Comparison of ENCODE assay signal across 20 cellular contexts in the genomic region with DNA sequence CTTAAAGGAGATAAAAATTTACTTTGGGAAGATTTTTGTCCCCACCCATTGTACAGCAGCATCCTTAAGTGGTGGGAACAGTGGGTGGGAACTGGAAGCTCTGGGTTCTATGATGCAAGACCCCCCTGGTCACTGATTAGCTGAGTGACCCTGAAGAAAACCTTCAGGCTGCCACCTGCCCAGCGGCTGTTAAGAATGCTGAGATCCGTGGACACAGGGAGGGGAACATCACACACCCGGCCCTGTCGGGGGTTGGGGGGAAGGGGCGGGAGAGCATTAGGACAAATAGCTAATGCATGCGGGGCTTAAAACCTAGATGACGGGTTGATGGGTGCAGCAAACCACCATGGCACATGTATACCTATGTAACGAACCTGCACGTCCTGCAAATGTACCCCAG. TPM values are rescaled to one million over a fixed set of nuclear protein-coding genes. Genes with fewer than 3 reads are reported as not detected.
DNase-seq lines count a peak whose midpoint lies in the region; ATAC-seq, FAIRE-seq and TF ChIP-seq lines count a peak whose summit lies in the region.
"Had no signal": no experiment of that assay in that cellular context is flagged by ENCODE, and none has a peak within 500 bp of the region (broad histone marks: within the 10 kb centered on the region; RNA-seq: fewer than 3 reads in every experiment).

No MANE protein-coding gene starts in this region.

- H3K27ac ChIP-seq in CD4-positive, alpha-beta memory T cell (ENCODE audit: low read depth, low read length): no peak overlapping the region
- H3K27ac ChIP-seq in GM23338 (ENCODE audit: low read depth): peak overlapping the region; percentile 62; the same call in 1 of the 2 replicates
- H3K27ac ChIP-seq: esophagus muscularis mucosa, transverse colon had no signal

- no peak for TF ChIP-seq CTCF in GM23338 (conservative IDR thresholded peaks at IDR 0.05; ENCODE audit: low read depth in 2 of 2)
- TF ChIP-seq CTCF in natural killer cell (IDR thresholded peaks at IDR 0.05): no peak

- no peaks in the 10 kb centered on the region for H3K9me2 ChIP-seq in GM23338 (ENCODE audit: insufficient read depth)

- peaks cover 0 to 21% (median 12%) of the 10 kb centered on the region in 8 donors for H3K9me3 Mint-ChIP-seq in CD4-positive, alpha-beta memory T cell
- H3K9me3 Mint-ChIP-seq in GM23338 (peaks cover 9% of the 10 kb centered on the region; the same call in 2 of the 3 replicates), natural killer cell (no peaks in the 10 kb centered on the region)
- H3K9me3 Mint-ChIP-seq in central memory CD8-positive, alpha-beta T cell: no peaks in the 10 kb centered on the region
- H3K9me3 Mint-ChIP-seq in T-helper 2 cell treated with Interferon-gamma antibody and Interleukin-4, amounts not matched to agents 5 μg/mL and 100 μg/mL, for 36 hours: peaks cover 22% of the 10 kb centered on the region

- H3K9me3 ChIP-seq in CD4-positive, alpha-beta memory T cell (ENCODE audit: control insufficient read depth in 1 of 2, low read length in 2 of 2): no peaks in the 10 kb centered on the region

- no peak for FAIRE-seq in GM12892 (lab: Jason Lieb, UNC)
- FAIRE-seq: HepG2 had no signal

- no peaks in the 10 kb centered on the region; the same call in 1 of the 2 replicates for H4K20me1 ChIP-seq in GM23338 (replicated peaks; ENCODE audit: insufficient read depth)

- no peaks in the 10 kb centered on the region for H3K27me3 ChIP-seq in CD4-positive, alpha-beta memory T cell (ENCODE audit: insufficient read depth, low read length)
- H3K27me3 ChIP-seq in GM23338 (ENCODE audit: insufficient read depth): no peaks in the 10 kb centered on the region

- H3K4me3 ChIP-seq in CD4-positive, alpha-beta memory T cell (ENCODE audit: low read length in 2 of 2): no peak overlapping the region
- H3K4me3 ChIP-seq in GM23338: no peak overlapping the region
- H3K4me3 ChIP-seq: esophagus muscularis mucosa, transverse colon had no signal

- H3K27me3 Mint-ChIP-seq in CD4-positive, alpha-beta memory T cell: no peaks in the 10 kb centered on the region
- no peaks in the 10 kb centered on the region for H3K27me3 Mint-ChIP-seq in GM23338 (ENCODE audit: insufficient read depth, low read depth, poor library complexity)
- H3K27me3 Mint-ChIP-seq in central memory CD8-positive, alpha-beta T cell: no peaks in the 10 kb centered on the region
- no peaks in the 10 kb centered on the region for H3K27me3 Mint-ChIP-seq in natural killer cell (ENCODE audit: low read depth in 2 of 2)
- no peaks in the 10 kb centered on the region for H3K27me3 Mint-ChIP-seq in T-helper 2 cell treated with Interferon-gamma antibody and Interleukin-4, amounts not matched to agents 5 μg/mL and 100 μg/mL, for 36 hours (ENCODE audit: low read depth)
- H3K27me3 Mint-ChIP-seq: B cell had no signal

- CTCF ChIA-PET in CD4-positive, alpha-beta memory T cell (lab: Charles Lee; ENCODE audit: partially characterized antibody): interaction anchor here (0.9 kb wide), 1 partner anchor 126 kb away, joined by 4 read pairs; no protein-coding TSS in a partner anchor

- peaks cover 28% of the 10 kb centered on the region for H3K4me1 ChIP-seq in CD4-positive, alpha-beta memory T cell (ENCODE audit: insufficient read depth, low read length)
- H3K4me1 ChIP-seq in GM23338 (ENCODE audit: insufficient read depth): peaks cover 12% of the 10 kb centered on the region

- no peak overlapping the region for H3K4me2 ChIP-seq in GM23338

- peaks cover 33 to 75% (median 57%) of the 10 kb centered on the region in 4 donors for H3K4me1 Mint-ChIP-seq in CD4-positive, alpha-beta memory T cell
- H3K4me1 Mint-ChIP-seq in GM23338 (peaks cover 22% of the 10 kb centered on the region), natural killer cell (peaks cover 59 to 74% of the 10 kb centered on the region in 2 donors)
- peaks cover 65% of the 10 kb centered on the region for H3K4me1 Mint-ChIP-seq in central memory CD8-positive, alpha-beta T cell
- peaks cover 11% of the 10 kb centered on the region for H3K4me1 Mint-ChIP-seq in T-helper 2 cell treated with Interferon-gamma antibody and Interleukin-4, amounts not matched to agents 5 μg/mL and 100 μg/mL, for 36 hours (ENCODE audit: low read depth)

- no peak overlapping the region for H2AFZ ChIP-seq in GM23338

- H3K79me2 ChIP-seq in GM23338 (replicated peaks; ENCODE audit: insufficient read depth): peaks cover 22% of the 10 kb centered on the region; the same call in 1 of the 2 replicates

- peak overlapping the region in 4 of 8 donors; percentile 17 to 79 (median 70) for H3K4me3 Mint-ChIP-seq in CD4-positive, alpha-beta memory T cell
- no peak overlapping the region for H3K4me3 Mint-ChIP-seq in GM23338
- no peak overlapping the region for H3K4me3 Mint-ChIP-seq in central memory CD8-positive, alpha-beta T cell
- H3K4me3 Mint-ChIP-seq in natural killer cell: no peak overlapping the region
- no peak overlapping the region for H3K4me3 Mint-ChIP-seq in T-helper 2 cell treated with Interferon-gamma antibody and Interleukin-4, amounts not matched to agents 5 μg/mL and 100 μg/mL, for 36 hours
- H3K4me3 Mint-ChIP-seq: B cell had no signal

- TF ChIP-seq POLR2A in GM12892 (IDR thresholded peaks at IDR 0.05; ENCODE audit: low read depth, low read length): no peak

- no peak for DNase-seq in CD4-positive, alpha-beta memory T cell
- DNase-seq in GM23338 (ENCODE audit: low spot score) (peak; percentile 23), natural killer cell (no peak), GM12892 (ENCODE audit: insufficient read length) (no peak)
- no peak for DNase-seq in central memory CD8-positive, alpha-beta T cell (ENCODE audit: low spot score in 2 of 2)
- no peak for DNase-seq in T-helper 2 cell treated with Interferon-gamma antibody and Interleukin-4, amounts not matched to agents 5 μg/mL and 100 μg/mL, for 36 hours (ENCODE audit: low spot score)
- DNase-seq: caudate nucleus; GOT3; left ventricle myocardium superior; NCI-H1105 treated with DMSO at 0.1 percent for 48 hours; NCI-H524 treated with DMSO at 0.1 percent for 48 hours; stimulated activated naive CD4-positive, alpha-beta T cell treated with Interleukin-2 at 50 U/mL for 16 hours; SW 1271; transverse colon had no signal

- H3K27ac Mint-ChIP-seq in CD4-positive, alpha-beta memory T cell: peak overlapping the region in 6 of 7 donors; percentile 45 to 88 (median 80)
- H3K27ac Mint-ChIP-seq in GM23338: peak overlapping the region; percentile 66; the same call in 1 of the 2 replicates
- peak overlapping the region; percentile 93 for H3K27ac Mint-ChIP-seq in central memory CD8-positive, alpha-beta T cell (ENCODE audit: low read depth)
- peak overlapping the region; percentile 92 to 95 for H3K27ac Mint-ChIP-seq in natural killer cell
- H3K27ac Mint-ChIP-seq in T-helper 2 cell treated with Interferon-gamma antibody and Interleukin-4, amounts not matched to agents 5 μg/mL and 100 μg/mL, for 36 hours: no peak overlapping the region
- H3K27ac Mint-ChIP-seq: B cell had no signal

- peaks cover 59 to 75% of the 10 kb centered on the region in 2 donors for H3K36me3 Mint-ChIP-seq in CD4-positive, alpha-beta memory T cell
- H3K36me3 Mint-ChIP-seq in GM23338 (ENCODE audit: low read depth) (peaks cover 15% of the 10 kb centered on the region), natural killer cell (peaks cover 6% of the 10 kb centered on the region)
- H3K36me3 Mint-ChIP-seq in central memory CD8-positive, alpha-beta T cell (ENCODE audit: insufficient read depth): peaks cover 42% of the 10 kb centered on the region
- H3K36me3 Mint-ChIP-seq in T-helper 2 cell treated with Interferon-gamma antibody and Interleukin-4, amounts not matched to agents 5 μg/mL and 100 μg/mL, for 36 hours (ENCODE audit: low read depth): peaks cover 64% of the 10 kb centered on the region

- peaks cover 7% of the 10 kb centered on the region for H3K36me3 ChIP-seq in CD4-positive, alpha-beta memory T cell (ENCODE audit: insufficient read depth, low read length)
- no peaks in the 10 kb centered on the region for H3K36me3 ChIP-seq in GM23338 (ENCODE audit: insufficient read depth)
- H3K36me3 ChIP-seq: esophagus muscularis mucosa, transverse colon had no signal

- POLR2A ChIA-PET in CD4-positive, alpha-beta memory T cell (lab: Charles Lee; ENCODE audit: partially characterized antibody): interaction anchor here (0.7 to 1.8 kb wide), 3 partner anchors 12 to 40 kb away, joined by 3 to 4 read pairs (median 4); no protein-coding TSS in a partner anchor

- H3F3A ChIP-seq in GM23338 (replicated peaks; ENCODE audit: low read depth): no peaks in the 10 kb centered on the region

- ATAC-seq in GM23338 (peak; percentile 55), natural killer cell (no peak), GM18498 (IDR thresholded peaks at IDR 0.05; ENCODE audit: unreplicated experiment) (no peak)
- ATAC-seq in central memory CD8-positive, alpha-beta T cell (replicated peaks; ENCODE audit: extremely low read depth, poor library complexity, severe bottlenecking): no peak
- ATAC-seq: HepG2, left ventricle myocardium superior, Right ventricle myocardium inferior, sciatic nerve had no signal

- intact Hi-C loops in CD4-positive, alpha-beta memory T cell (cut with micrococcal nuclease): loop anchor here (10.0 kb wide), 1 partner anchor 74 kb away; no protein-coding TSS in a partner anchor
- intact Hi-C loops in natural killer cell (cut with micrococcal nuclease): loop anchor here (5.0 kb wide), 1 partner anchor 47 kb away; no protein-coding TSS in a partner anchor

TF ChIP-seq in GM23338, 12 proteins besides CTCF, POLR2A, EP300 and RAD21 (continues in another document):
- TF ChIP-seq ZNF331 (CRISPR knock-in tag; IDR thresholded peaks at IDR 0.05; ENCODE audit: low read depth): no peak

RNA-seq across cellular contexts. Expression of gene CARD11, which starts 14.5 kb away (rescaled TPM):
- 100 to 1,000 TPM; 131 to 136 TPM for total RNA-seq in CD4-positive, alpha-beta memory T cell
- polyA plus RNA-seq in CD4-positive, alpha-beta memory T cell: 10 to 100 TPM in 1 of 2 donors, 1 to 10 TPM in 1; 4.9 to 39.6 TPM
- 29.0 and 32.9 TPM in 2 replicates for total RNA-seq in GM23338 (2014; rRNA removed; shearing (Covaris generic))
- 17.7 and 19.0 TPM in 2 replicates for polyA plus RNA-seq in GM23338 (2016; fragmentation: Nextera tagmentation; extraction: Ambion mirVana)
- total RNA-seq in natural killer cell: 100 to 1,000 TPM; 196 to 233 (median 199) TPM
- polyA plus RNA-seq in GM12892 (2012; ENCODE audit: missing spikeins): 18.4 TPM
- total RNA-seq: HepG2 had no signal
